In the genomic region with DNA sequence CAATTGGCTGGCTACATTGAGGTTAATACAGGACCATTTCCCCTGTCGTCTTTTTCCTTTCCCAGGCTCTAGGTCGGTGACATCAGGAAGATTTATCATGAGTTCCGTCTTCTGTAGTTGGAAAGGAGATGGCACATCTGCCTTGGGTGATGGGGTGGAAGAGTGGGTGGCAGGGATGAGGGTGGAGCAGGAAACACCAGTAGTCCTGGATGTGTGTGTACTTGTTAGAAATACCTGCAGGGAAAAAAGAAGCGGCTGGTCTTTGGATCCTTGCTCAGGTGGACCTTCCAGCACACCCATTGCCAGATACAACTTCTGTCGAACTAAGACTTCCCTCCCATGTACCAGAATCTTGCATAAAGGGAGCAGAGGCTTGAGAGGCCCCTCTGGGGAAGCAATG, we compare ENCODE assay signal across 20 cellular contexts.
DNase-seq lines count a peak whose midpoint lies in the region; ATAC-seq, FAIRE-seq and TF ChIP-seq lines count a peak whose summit lies in the region.
"Had no signal": no experiment of that assay in that cellular context is flagged by ENCODE, and none has a peak within 500 bp of the region (broad histone marks: within the 10 kb centered on the region; RNA-seq: fewer than 3 reads in every experiment).

No MANE protein-coding gene starts in this region.

- no peaks in the 10 kb centered on the region for H3K79me1 ChIP-seq in H1 (ENCODE audit: low read depth, low read length)

- H3K9me3 ChIP-seq in left ventricle myocardium inferior (replicated peaks) (no peaks in the 10 kb centered on the region), heart right ventricle (no peaks in the 10 kb centered on the region), H1 (ENCODE audit: insufficient read depth in 2 of 2, low read depth in 1 of 2, low read length in 1 of 2) (no peaks in the 10 kb centered on the region), kidney (ENCODE audit: control insufficient read depth in 1 of 2, low read length in 2 of 2) (no peaks in the 10 kb centered on the region)
- H3K9me3 ChIP-seq: lower lobe of right lung, psoas muscle, spleen had no signal

- no peak overlapping the region for H2BK5ac ChIP-seq in H1 (ENCODE audit: low read depth, low read length)

- TF ChIP-seq EP300 in H1 (IDR thresholded peaks at IDR 0.05; ENCODE audit: borderline replicate concordance in 1 of 2, low read depth in 2 of 2, low read length in 2 of 2), result no peak

- no peak for DNase-seq in left ventricle myocardium inferior
- no peak for DNase-seq in heart right ventricle
- no peak for DNase-seq in H1 (ENCODE audit: low read depth in 1 of 2, low spot score in 2 of 2)
- DNase-seq in neural crest cell (ENCODE audit: low read depth, low spot score), result no peak
- DNase-seq in type B pancreatic cell (ENCODE audit: extremely low spot score, unreplicated experiment), result no peak
- no peak for DNase-seq in GM13976 (ENCODE audit: low spot score)
- DNase-seq in kidney, result no peak
- DNase-seq in WTC11 (ENCODE audit: low spot score), result no peak
- DNase-seq: activated CD4-positive, CD25-positive, alpha-beta regulatory T cell treated with anti-CD3 and anti-CD28 coated beads, Interleukin-2, amount 50 U/mL, for 72 hours; activated CD8-positive, alpha-beta memory T cell treated with anti-CD3 and anti-CD28 coated beads for 24 hours; activated naive CD8-positive, alpha-beta T cell treated with anti-CD3 and anti-CD28 coated beads, Interleukin-2, amount 10 ng/mL, durations not matched to agents 7 days and 5 days; CD4-positive, CD25-positive, alpha-beta regulatory T cell; lower lobe of right lung; T-helper 9 cell had no signal

- H2AK5ac ChIP-seq in H1 (ENCODE audit: low read depth, low read length), result no peak overlapping the region

- no peak for TF ChIP-seq CTCF in left ventricle myocardium inferior (IDR thresholded peaks at IDR 0.05; ENCODE audit: borderline replicate concordance)
- no peak for TF ChIP-seq CTCF in heart right ventricle (IDR thresholded peaks at IDR 0.05)
- TF ChIP-seq CTCF in H1 (IDR thresholded peaks at IDR 0.05; ENCODE audit: control extremely low read depth in 1 of 3, insufficient read depth in 1 of 3, low read depth in 1 of 3, low read length in 3 of 3), result no peak
- no peak for TF ChIP-seq CTCF in neural crest cell (conservative IDR thresholded peaks at IDR 0.05)
- no peak for TF ChIP-seq CTCF in type B pancreatic cell (conservative IDR thresholded peaks at IDR 0.05)
- TF ChIP-seq CTCF in GM13976 (IDR thresholded peaks at IDR 0.05; ENCODE audit: borderline replicate concordance, control extremely low read depth, extremely low read depth, insufficient read depth, missing control alignments), result no peak
- no peak for TF ChIP-seq CTCF in kidney (IDR thresholded peaks at IDR 0.05; ENCODE audit: borderline replicate concordance, extremely low read depth, insufficient read depth)
- TF ChIP-seq CTCF in WTC11 (IDR thresholded peaks at IDR 0.05), result no peak

- H3K36me3 Mint-ChIP-seq in neural crest cell (ENCODE audit: low read depth) (peaks cover 7% of the 10 kb centered on the region), type B pancreatic cell (peaks cover 5% of the 10 kb centered on the region), WTC11 (no peaks in the 10 kb centered on the region)
- H3K36me3 Mint-ChIP-seq: activated naive CD8-positive, alpha-beta T cell treated with anti-CD3 and anti-CD28 coated beads, Interleukin-2, amount 10 ng/mL, durations not matched to agents 7 days and 5 days; CD4-positive, CD25-positive, alpha-beta regulatory T cell had no signal

- H3K4ac ChIP-seq in H1 (replicated peaks; ENCODE audit: insufficient read length, low read depth, low read length), result no peak overlapping the region

- H3K27ac Mint-ChIP-seq in neural crest cell (ENCODE audit: unreplicated experiment) (no peak overlapping the region), type B pancreatic cell (peak overlapping the region; percentile 34), WTC11 (no peak overlapping the region)
- H3K27ac Mint-ChIP-seq: activated naive CD8-positive, alpha-beta T cell treated with anti-CD3 and anti-CD28 coated beads, Interleukin-2, amount 10 ng/mL, durations not matched to agents 7 days and 5 days; CD4-positive, CD25-positive, alpha-beta regulatory T cell had no signal

- H4K20me1 ChIP-seq in H1 (replicated peaks in 1 of 2; ENCODE audit: control insufficient read depth in 1 of 2, insufficient read depth in 2 of 2, low read length in 2 of 2), result no peaks in the 10 kb centered on the region

- no peak overlapping the region for H2BK15ac ChIP-seq in H1 (ENCODE audit: low read length)

- no peak overlapping the region for H4K91ac ChIP-seq in H1 (replicated peaks; ENCODE audit: insufficient read length, low read length)

- WGBS in heart right ventricle, 2 donors, result 48% methylated on average over 5 of the region's 5 CpGs
- WGBS in H1 (ENCODE audit: extremely low coverage in 1 of 2, insufficient coverage in 1 of 2, insufficient read length in 1 of 2, insufficient replicate concordance in 2 of 2, low coverage in 1 of 2, low lambda C conversion rate in 2 of 2, missing lambda C conversion rate in 1 of 2), 2 experiments, result 75% methylated on average over 5 of the region's 5 CpGs; no CpG with 5 or more reads in 1 of the 2 experiments

- H3K36me3 ChIP-seq in left ventricle myocardium inferior (no peaks in the 10 kb centered on the region), heart right ventricle (no peaks in the 10 kb centered on the region), H1 (ENCODE audit: control insufficient read depth in 2 of 4, insufficient read depth in 4 of 4, low read length in 3 of 4) (no peaks in the 10 kb centered on the region), kidney (ENCODE audit: control insufficient read depth in 1 of 2, insufficient read depth in 2 of 2, low read length in 2 of 2) (no peaks in the 10 kb centered on the region)
- H3K36me3 ChIP-seq: lower lobe of right lung, spleen had no signal

- H3K4me1 ChIP-seq in left ventricle myocardium inferior, result peaks cover 18% of the 10 kb centered on the region
- H3K4me1 ChIP-seq in heart right ventricle, result peaks cover 4 to 19% (median 13%) of the 10 kb centered on the region in 9 donors
- peaks cover 10 to 20% (median 18%) of the 10 kb centered on the region in 4 experiments for H3K4me1 ChIP-seq in H1 (replicated peaks in 1 of 4; ENCODE audit: control insufficient read depth in 3 of 4, insufficient read depth in 4 of 4, low read length in 3 of 4)
- H3K4me1 ChIP-seq in kidney (ENCODE audit: control insufficient read depth in 1 of 2, insufficient read depth in 1 of 2, low read depth in 1 of 2, low read length in 2 of 2), result peaks cover 4 to 5% of the 10 kb centered on the region in 2 donors
- H3K4me1 ChIP-seq: lower lobe of right lung had no signal

- H3K4me3 ChIP-seq in left ventricle myocardium inferior (peak overlapping the region; percentile 18), heart right ventricle (no peak overlapping the region), H1 (ENCODE audit: extremely low read depth in 1 of 4, insufficient read depth in 2 of 4, low read depth in 3 of 4, low read length in 4 of 4) (no peak overlapping the region), kidney (ENCODE audit: low read length in 2 of 2) (no peak overlapping the region)
- H3K4me3 ChIP-seq: lower lobe of right lung, SK-N-MC, spleen had no signal

- H2BK20ac ChIP-seq in H1 (ENCODE audit: low read length), result no peak overlapping the region

- intact Hi-C loops in left ventricle myocardium inferior (cut with micrococcal nuclease) (no loop called here), heart right ventricle (cut with DNase I) (loop anchor here in 1 of 10 donors (5.0 kb wide), 1 partner anchor 82 kb away; no protein-coding TSS in a partner anchor), kidney (cut with DNase I) (no loop called here)

- H2BK120ac ChIP-seq in H1 (replicated peaks; ENCODE audit: low read depth, low read length), result no peak overlapping the region

- H4K5ac ChIP-seq in H1 (ENCODE audit: insufficient read length, low read depth, low read length), result no peak overlapping the region

- POLR2A ChIA-PET in H1 (lab: Charles Lee; ENCODE audit: partially characterized antibody), result interaction anchor here (0.8 kb wide), 1 partner anchor 20 kb away, joined by 3 read pairs; no protein-coding TSS in a partner anchor
- POLR2A ChIA-PET in WTC11 (lab: Charles Lee), result no interaction called here

- H3K23me2 ChIP-seq in H1 (ENCODE audit: low read depth, low read length), result no peaks in the 10 kb centered on the region

- peak overlapping the region; percentile 45 for H3K4me3 Mint-ChIP-seq in neural crest cell
- no peak overlapping the region for H3K4me3 Mint-ChIP-seq in type B pancreatic cell
- H3K4me3 Mint-ChIP-seq in WTC11, result no peak overlapping the region
- H3K4me3 Mint-ChIP-seq: activated naive CD8-positive, alpha-beta T cell treated with anti-CD3 and anti-CD28 coated beads, Interleukin-2, amount 10 ng/mL, durations not matched to agents 7 days and 5 days; CD4-positive, CD25-positive, alpha-beta regulatory T cell had no signal

- H3K23ac ChIP-seq in H1 (ENCODE audit: insufficient read length), result no peak overlapping the region

- TF ChIP-seq POLR2A in H1 (IDR thresholded peaks at IDR 0.05; ENCODE audit: control extremely low read depth in 1 of 2, low read depth in 2 of 2, low read length in 2 of 2), result no peak

- H3K14ac ChIP-seq in H1 (ENCODE audit: insufficient read length), result no peak overlapping the region

- H3K9ac ChIP-seq in H1 (replicated peaks in 1 of 4; ENCODE audit: extremely low read depth in 1 of 4, low read depth in 3 of 4, low read length in 3 of 4) (no peak overlapping the region; a peak in 1 of 7 replicates), kidney (ENCODE audit: low read length in 2 of 2) (no peak overlapping the region)

- TF ChIP-seq RAD21 in H1 (IDR thresholded peaks at IDR 0.05 in 1 of 2, conservative IDR thresholded peaks at IDR 0.05 in 1 of 2; ENCODE audit: low read depth in 2 of 2, low read length in 2 of 2), result no peak

- no peaks in the 10 kb centered on the region for H3K79me2 ChIP-seq in H1 (ENCODE audit: control insufficient read depth in 1 of 2, insufficient read depth in 2 of 2, low read length in 2 of 2)

- H2BK12ac ChIP-seq in H1 (ENCODE audit: low read depth, low read length), result peak overlapping the region; percentile 69; the same call in 1 of the 2 replicates

- FAIRE-seq in H1 (lab: Jason Lieb, UNC) (no peak), kidney (lab: Jason Lieb, UNC) (no peak)
- FAIRE-seq: HepG2 had no signal

- H3K27ac ChIP-seq in left ventricle myocardium inferior (replicated peaks), result peak overlapping the region; percentile 46
- H3K27ac ChIP-seq in heart right ventricle, result peak overlapping the region in 2 of 10 donors; percentile 36 to 53
- H3K27ac ChIP-seq in H1 (ENCODE audit: low read depth, low read length), result no peak overlapping the region
- no peak overlapping the region for H3K27ac ChIP-seq in kidney (ENCODE audit: low read depth in 2 of 2, low read length in 2 of 2)
- H3K27ac ChIP-seq: lower lobe of right lung, psoas muscle, SK-N-MC, spleen had no signal

- no peak for ATAC-seq in heart right ventricle
- ATAC-seq in WTC11, result no peak
- ATAC-seq: HCT116, HepG2, Panc1 had no signal

- H2AFZ ChIP-seq in H1 (ENCODE audit: low read length), result no peak overlapping the region

- CTCF ChIA-PET in H1 (lab: Charles Lee; ENCODE audit: partially characterized antibody) (interaction anchor here (0.6 to 0.8 kb wide), 2 partner anchors 12 to 328 kb away, joined by 3 read pairs; no protein-coding TSS in a partner anchor), WTC11 (lab: Charles Lee) (no interaction called here)

- H3K9me3 Mint-ChIP-seq in neural crest cell (no peaks in the 10 kb centered on the region), type B pancreatic cell (peaks cover 4% of the 10 kb centered on the region), WTC11 (0 out of 2 replicates have a peak, but pooled peaks cover 3% of the 10 kb centered on the region)
- H3K9me3 Mint-ChIP-seq: activated naive CD8-positive, alpha-beta T cell treated with anti-CD3 and anti-CD28 coated beads, Interleukin-2, amount 10 ng/mL, durations not matched to agents 7 days and 5 days had no signal

- peaks cover 22% of the 10 kb centered on the region for H3K27me3 Mint-ChIP-seq in neural crest cell (ENCODE audit: low read depth)
- peaks cover 26% of the 10 kb centered on the region for H3K27me3 Mint-ChIP-seq in type B pancreatic cell
- peaks cover 4% of the 10 kb centered on the region; the same call in 1 of the 2 replicates for H3K27me3 Mint-ChIP-seq in WTC11 (ENCODE audit: low read depth)

- peaks cover 57% of the 10 kb centered on the region for H3K4me1 Mint-ChIP-seq in neural crest cell
- peaks cover 43% of the 10 kb centered on the region for H3K4me1 Mint-ChIP-seq in type B pancreatic cell (ENCODE audit: unreplicated experiment)
- H3K4me1 Mint-ChIP-seq in WTC11, result peaks cover 35% of the 10 kb centered on the region
- H3K4me1 Mint-ChIP-seq: CD4-positive, CD25-positive, alpha-beta regulatory T cell had no signal

- H3K4me2 ChIP-seq in H1 (ENCODE audit: insufficient read depth in 1 of 2, low read depth in 2 of 2, low read length in 2 of 2), result no peak overlapping the region; a peak in 1 of 4 replicates

- no peak overlapping the region for H3K56ac ChIP-seq in H1 (replicated peaks; ENCODE audit: insufficient read length, low read depth, low read length)

- H3K27me3 ChIP-seq in left ventricle myocardium inferior (ENCODE audit: low read depth) (no peaks in the 10 kb centered on the region), heart right ventricle (no peaks in the 10 kb centered on the region), H1 (replicated peaks in 1 of 4; ENCODE audit: control insufficient read depth in 3 of 4, extremely low read depth in 1 of 4, insufficient read depth in 3 of 4, low read length in 3 of 4) (peaks cover 0 to 7% (median 0%) of the 10 kb centered on the region in 4 experiments; a peak in 2 of 7 replicates)
- H3K27me3 ChIP-seq: spleen had no signal

- H3K18ac ChIP-seq in H1 (ENCODE audit: extremely low read depth, low read length), result no peak overlapping the region

- no peak overlapping the region for H4K8ac ChIP-seq in H1 (ENCODE audit: extremely low read depth, insufficient read depth, low read length)

- in situ Hi-C loops in GM13976 (cut with MboI; ENCODE audit: low sequenced_read_pairs, unreplicated experiment), result no loop called here
